Comparison of ENCODE assay signal across 8 cellular contexts in genomic region chr6:32195902-32196681, GRCh38. TPM values are rescaled to one million over a fixed set of nuclear protein-coding genes. Genes with fewer than 3 reads are reported as not detected.
DNase-seq lines count a peak whose midpoint lies in the region; ATAC-seq and TF ChIP-seq lines count a peak whose summit lies in the region.

No MANE protein-coding gene starts in this region.

- H3K36me3 ChIP-seq in A673 (ENCODE audit: insufficient read depth, low read length, poor library complexity, severe bottlenecking) = no peaks in the 10 kb centered on the region
- no peaks in the 10 kb centered on the region for H3K36me3 ChIP-seq in colonic mucosa

- no peaks in the 10 kb centered on the region for H3K9me3 ChIP-seq in A673 (ENCODE audit: low read depth, low read length, poor library complexity, severe bottlenecking)
- H3K9me3 ChIP-seq in colonic mucosa = no peaks in the 10 kb centered on the region

- DNase-seq in A673 (ENCODE audit: low spot score) (peak; percentile 92), NCI-H2107 treated with DMSO at 0.1 percent for 48 hours (lab: John Stamatoyannopoulos, UW; ENCODE audit: unreplicated experiment) (peak; percentile 33), colonic mucosa (peak; percentile 89), kidney tubule cell (ENCODE audit: low spot score) (peak; percentile 83)
- peak; percentile 84 for DNase-seq in stimulated activated CD4-positive, alpha-beta T cell treated with anti-CD3 and anti-CD28 coated beads, Interleukin-15, amount 100 ng/mL, for 24 hours

- H3K27me3 ChIP-seq in A673 (replicated peaks; ENCODE audit: insufficient read depth, low read depth, low read length, poor library complexity) (no peaks in the 10 kb centered on the region), colonic mucosa (no peaks in the 10 kb centered on the region)

- BruUV-seq in A673 (replicated peaks; lab: Mats Ljungman, UMichigan) = no TSS peak

- peak overlapping the region; percentile 99 to 100 for H3K9ac ChIP-seq in colonic mucosa (ENCODE audit: low read depth in 2 of 2, low read length in 2 of 2)

- POLR2A ChIA-PET in A673 (lab: Charles Lee; ENCODE audit: low non-redundant PET) = interaction anchor here (0.5 to 1.0 kb wide), 5 partner anchors 59 to 776 kb away, joined by 3 to 8 read pairs (median 4); no protein-coding TSS in a partner anchor

- H3K4me3 ChIP-seq in A673 (ENCODE audit: low read depth, low read length, poor library complexity, severe bottlenecking) = peak overlapping the region; percentile 64
- H3K4me3 ChIP-seq in colonic mucosa = peak overlapping the region; percentile 58

- ATAC-seq in GM18511 (IDR thresholded peaks at IDR 0.05; ENCODE audit: unreplicated experiment) (peak; percentile 81), HG02973 (IDR thresholded peaks at IDR 0.05; ENCODE audit: unreplicated experiment) (peak; percentile 68)

- no peak for TF ChIP-seq CTCF in A673 (conservative IDR thresholded peaks at IDR 0.05; ENCODE audit: low read depth, low read length)
- TF ChIP-seq CTCF in VCaP (conservative IDR thresholded peaks at IDR 0.05) = no peak
- no peak for TF ChIP-seq CTCF in colonic mucosa (IDR thresholded peaks at IDR 0.05)

- H3K4me1 ChIP-seq in A673 (ENCODE audit: insufficient read depth, low read length, poor library complexity, severe bottlenecking) = peaks cover 35% of the 10 kb centered on the region
- H3K4me1 ChIP-seq in colonic mucosa = peaks cover 2% of the 10 kb centered on the region

- intact Hi-C loops in A673 (cut with micrococcal nuclease; ENCODE audit: unreplicated experiment) = loop anchor here (1.0 to 2.0 kb wide), 2 partner anchors 67 to 77 kb away; partner anchors contain the start of gene ATF6B
- intact Hi-C loops in colonic mucosa (cut with DNase I) = no loop called here

- H3K27ac ChIP-seq in A673 (ENCODE audit: low read depth, low read length, poor library complexity, severe bottlenecking) = peak overlapping the region; percentile 99
- peak overlapping the region; percentile 97 for H3K27ac ChIP-seq in VCaP
- H3K27ac ChIP-seq in colonic mucosa = peak overlapping the region; percentile 99

- CTCF ChIA-PET in A673 (lab: Charles Lee) = interaction anchor here (0.6 to 1.0 kb wide), 4 partner anchors 19 to 174 kb away, joined by 3 to 4 read pairs (median 4); partner anchors contain the start of gene EGFL8

RNA-seq across cellular contexts. Expression of gene GPSM3, which starts 3.6 kb away (rescaled TPM):
- 4.8 and 6.0 TPM in 2 replicates for total RNA-seq in A673 (2021)
- total RNA-seq in colonic mucosa = 1 to 10 TPM; 6.7 to 8.6 TPM

RNA-seq across cellular contexts. Expression of gene PBX2, which starts 6.1 kb away (rescaled TPM):
- total RNA-seq in A673 (2021) (84.0 and 97.2 TPM in 2 replicates), colonic mucosa (10 to 100 TPM; 47.5 TPM)

RNA-seq across cellular contexts. Expression of gene AGER, which starts 12.0 kb away (rescaled TPM):
- 13.3 and 18.8 TPM in 2 replicates for total RNA-seq in A673 (2021)
- total RNA-seq in colonic mucosa = 10 to 100 TPM in 1 of 2 donors, 1 to 10 TPM in 1; 4.1 to 10.1 TPM

RNA-seq across cellular contexts. Expression of gene RNF5, which starts 17.9 kb away (rescaled TPM):
- 62.9 and 67.0 TPM in 2 replicates for total RNA-seq in A673 (2021)
- 10 to 100 TPM; 75.8 to 87.4 TPM for total RNA-seq in colonic mucosa

RNA-seq across cellular contexts. Expression of gene AGPAT1, which starts 20.2 kb away (rescaled TPM):
- total RNA-seq in A673 (2021) (102 and 108 TPM in 2 replicates), colonic mucosa (10 to 100 TPM; 44.1 to 54.5 TPM)

Comparison
In these comparisons a context has a peak if more than half of its experiments do, and no peak if none do; other contexts are left out.
1. Peak in every context shown above with its lines: DNase-seq, ATAC-seq, H3K4me3 ChIP-seq and H3K27ac ChIP-seq.
2. DNase-seq: peak in every context shown above with its lines; median percentile 92 in A673; 89 in colonic mucosa; 84 in stimulated activated CD4-positive, alpha-beta T cell treated with anti-CD3 and anti-CD28 coated beads, Interleukin-15, amount 100 ng/mL, for 24 hours; 83 in kidney tubule cell; 33 in NCI-H2107 treated with DMSO at 0.1 percent for 48 hours.